Comparison of ENCODE assay signal across 22 cellular contexts in genomic region chr1:116429821-116430374, GRCh38. TPM values are rescaled to one million over a fixed set of nuclear protein-coding genes. Genes with fewer than 3 reads are reported as not detected.
DNase-seq lines count a peak whose midpoint lies in the region; ATAC-seq and TF ChIP-seq lines count a peak whose summit lies in the region.
"Had no signal": no experiment of that assay in that cellular context is flagged by ENCODE, and none has a peak within 500 bp of the region (broad histone marks: within the 10 kb centered on the region; RNA-seq: fewer than 3 reads in every experiment).

No MANE protein-coding gene starts in this region.

- no peak overlapping the region for H3K4me3 Mint-ChIP-seq in activated naive CD4-positive, alpha-beta T cell treated with anti-CD3 and anti-CD28 coated beads, Interleukin-2, amount 50 U/mL, for 24 hours
- H3K4me3 Mint-ChIP-seq: B cell, CD14-positive monocyte, HFFc6 had no signal

- no peaks in the 10 kb centered on the region for H3K27me3 ChIP-seq in heart right ventricle
- H3K27me3 ChIP-seq: MG63 had no signal

- intact Hi-C loops in heart right ventricle (cut with DNase I), result loop anchor here in 3 of 10 donors (5.0 to 10.0 kb wide), 2 partner anchors 47 to 55 kb away; no protein-coding TSS in a partner anchor

- H3K36me3 ChIP-seq in heart right ventricle, result no peaks in the 10 kb centered on the region
- H3K36me3 ChIP-seq: MG63 had no signal

- H3K9me3 ChIP-seq in heart right ventricle, result peaks cover 0 to 4% (median 0%) of the 10 kb centered on the region in 11 donors
- H3K9me3 ChIP-seq: A549 had no signal

- H3K27me3 Mint-ChIP-seq in activated naive CD4-positive, alpha-beta T cell treated with anti-CD3 and anti-CD28 coated beads, Interleukin-2, amount 50 U/mL, for 24 hours, result no peaks in the 10 kb centered on the region

- WGBS in heart right ventricle, 2 donors, result 65 to 67% methylated on average over 2 of the region's 2 CpGs

- DNase-seq in activated naive CD4-positive, alpha-beta T cell treated with Interleukin-2 at 50 U/mL for 16 hours, result no peak
- DNase-seq in amniotic epithelial cell (ENCODE audit: low read depth), result peak; percentile 12
- DNase-seq in heart right ventricle, result peak in 1 of 2 donors; percentile 74
- no peak for DNase-seq in NCI-H2081 (lab: John Stamatoyannopoulos, UW)
- no peak for DNase-seq in GM19240 (ENCODE audit: insufficient read length, low spot score)
- no peak for DNase-seq in NCI-H1436 (lab: John Stamatoyannopoulos, UW)
- DNase-seq: DMS53, H7, HFFc6, MG63, NCI-H1048, NCI-H1417 treated with DMSO at 0.1 percent for 48 hours, NCI-H187 treated with DMSO at 0.1 percent for 48 hours, NCI-H2171, NCI-H345, NCI-H524, NCI-H774, SHP77 had no signal

- H3K36me3 Mint-ChIP-seq in activated naive CD4-positive, alpha-beta T cell treated with anti-CD3 and anti-CD28 coated beads, Interleukin-2, amount 50 U/mL, for 24 hours, result no peaks in the 10 kb centered on the region
- H3K36me3 Mint-ChIP-seq: CD14-positive monocyte had no signal

- H3K9me3 Mint-ChIP-seq in activated naive CD4-positive, alpha-beta T cell treated with anti-CD3 and anti-CD28 coated beads, Interleukin-2, amount 50 U/mL, for 24 hours, result no peaks in the 10 kb centered on the region
- H3K9me3 Mint-ChIP-seq: HFFc6 had no signal

- ATAC-seq in heart right ventricle, result peak; percentile 60 to 85 (median 72)
- ATAC-seq: A549 had no signal

- peaks cover 0 to 25% (median 12%) of the 10 kb centered on the region in 9 donors for H3K4me1 ChIP-seq in heart right ventricle
- H3K4me1 ChIP-seq: A549 had no signal

- TF ChIP-seq CTCF in heart right ventricle (IDR thresholded peaks at IDR 0.05), result no peak

- no peaks in the 10 kb centered on the region for H3K4me1 Mint-ChIP-seq in activated naive CD4-positive, alpha-beta T cell treated with anti-CD3 and anti-CD28 coated beads, Interleukin-2, amount 50 U/mL, for 24 hours
- H3K4me1 Mint-ChIP-seq: B cell, CD14-positive monocyte had no signal

- H3K4me3 ChIP-seq in heart right ventricle, result no peak overlapping the region
- H3K4me3 ChIP-seq: A549, MG63 had no signal

- peak overlapping the region in 9 of 10 donors; percentile 5 to 78 (median 59) for H3K27ac ChIP-seq in heart right ventricle
- H3K27ac ChIP-seq: A549 had no signal

- peak overlapping the region; percentile 27 for H3K27ac Mint-ChIP-seq in activated naive CD4-positive, alpha-beta T cell treated with anti-CD3 and anti-CD28 coated beads, Interleukin-2, amount 50 U/mL, for 24 hours
- H3K27ac Mint-ChIP-seq: B cell, CD14-positive monocyte, HFFc6 had no signal

RNA-seq across cellular contexts. Expression of gene ATP1A1, which starts 56.9 kb away (rescaled TPM):
- total RNA-seq in heart right ventricle, result 100 to 1,000 TPM; 153 to 403 (median 203) TPM
- polyA plus RNA-seq in heart right ventricle, result 100 to 1,000 TPM in 1 of 2 donors, 10 to 100 TPM in 1; 73.6 to 624 TPM
